1 cellular context compared by ENCODE assay signal in the genomic region with DNA sequence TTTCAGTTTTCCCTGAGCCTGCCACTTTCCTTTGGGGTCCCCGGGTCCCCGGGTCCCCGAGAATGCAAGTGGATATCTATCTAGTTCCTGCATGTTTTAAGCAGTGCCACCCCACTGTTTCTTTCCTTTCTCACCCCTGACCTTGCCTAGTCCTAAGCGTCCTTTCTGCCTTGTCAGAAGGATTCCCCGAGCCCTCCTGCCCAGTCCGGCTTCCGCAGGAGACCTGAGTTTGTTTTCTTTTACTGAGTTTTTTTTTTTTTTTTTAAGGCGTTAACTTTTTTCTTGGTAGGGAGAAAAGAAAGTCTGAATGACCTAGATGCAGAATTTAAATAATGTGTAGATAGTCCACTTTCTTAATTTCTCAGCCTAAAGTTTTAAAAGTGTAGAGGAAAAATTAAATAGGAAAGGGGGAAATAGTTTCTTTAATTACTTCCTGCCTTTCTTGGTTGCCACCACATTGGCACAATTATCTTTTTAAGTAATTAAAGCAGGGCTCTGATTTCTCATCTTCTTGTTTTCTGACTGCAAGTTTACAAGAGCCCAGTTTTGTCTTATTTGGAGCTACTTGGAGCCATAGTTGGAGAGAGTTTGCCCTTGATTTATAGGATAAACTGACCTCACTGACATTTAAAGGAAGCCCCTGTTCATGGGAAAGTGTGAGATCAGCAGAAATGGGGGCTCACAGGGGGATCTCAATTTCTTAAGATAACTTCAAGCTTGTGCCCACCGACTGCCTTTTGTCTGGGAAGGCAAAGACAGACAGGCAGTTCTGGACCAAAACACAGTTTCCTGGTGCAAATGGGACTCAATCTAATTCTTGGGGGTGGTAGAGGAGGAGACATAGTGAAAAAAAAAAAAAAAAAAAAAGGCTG.
TF ChIP-seq lines count a peak whose summit lies in the region.

No MANE protein-coding gene starts in this region.

TF ChIP-seq in K562, 482 proteins besides CTCF, POLR2A, EP300 and RAD21 (continued from another document):
- TF ChIP-seq, protein P1, sequence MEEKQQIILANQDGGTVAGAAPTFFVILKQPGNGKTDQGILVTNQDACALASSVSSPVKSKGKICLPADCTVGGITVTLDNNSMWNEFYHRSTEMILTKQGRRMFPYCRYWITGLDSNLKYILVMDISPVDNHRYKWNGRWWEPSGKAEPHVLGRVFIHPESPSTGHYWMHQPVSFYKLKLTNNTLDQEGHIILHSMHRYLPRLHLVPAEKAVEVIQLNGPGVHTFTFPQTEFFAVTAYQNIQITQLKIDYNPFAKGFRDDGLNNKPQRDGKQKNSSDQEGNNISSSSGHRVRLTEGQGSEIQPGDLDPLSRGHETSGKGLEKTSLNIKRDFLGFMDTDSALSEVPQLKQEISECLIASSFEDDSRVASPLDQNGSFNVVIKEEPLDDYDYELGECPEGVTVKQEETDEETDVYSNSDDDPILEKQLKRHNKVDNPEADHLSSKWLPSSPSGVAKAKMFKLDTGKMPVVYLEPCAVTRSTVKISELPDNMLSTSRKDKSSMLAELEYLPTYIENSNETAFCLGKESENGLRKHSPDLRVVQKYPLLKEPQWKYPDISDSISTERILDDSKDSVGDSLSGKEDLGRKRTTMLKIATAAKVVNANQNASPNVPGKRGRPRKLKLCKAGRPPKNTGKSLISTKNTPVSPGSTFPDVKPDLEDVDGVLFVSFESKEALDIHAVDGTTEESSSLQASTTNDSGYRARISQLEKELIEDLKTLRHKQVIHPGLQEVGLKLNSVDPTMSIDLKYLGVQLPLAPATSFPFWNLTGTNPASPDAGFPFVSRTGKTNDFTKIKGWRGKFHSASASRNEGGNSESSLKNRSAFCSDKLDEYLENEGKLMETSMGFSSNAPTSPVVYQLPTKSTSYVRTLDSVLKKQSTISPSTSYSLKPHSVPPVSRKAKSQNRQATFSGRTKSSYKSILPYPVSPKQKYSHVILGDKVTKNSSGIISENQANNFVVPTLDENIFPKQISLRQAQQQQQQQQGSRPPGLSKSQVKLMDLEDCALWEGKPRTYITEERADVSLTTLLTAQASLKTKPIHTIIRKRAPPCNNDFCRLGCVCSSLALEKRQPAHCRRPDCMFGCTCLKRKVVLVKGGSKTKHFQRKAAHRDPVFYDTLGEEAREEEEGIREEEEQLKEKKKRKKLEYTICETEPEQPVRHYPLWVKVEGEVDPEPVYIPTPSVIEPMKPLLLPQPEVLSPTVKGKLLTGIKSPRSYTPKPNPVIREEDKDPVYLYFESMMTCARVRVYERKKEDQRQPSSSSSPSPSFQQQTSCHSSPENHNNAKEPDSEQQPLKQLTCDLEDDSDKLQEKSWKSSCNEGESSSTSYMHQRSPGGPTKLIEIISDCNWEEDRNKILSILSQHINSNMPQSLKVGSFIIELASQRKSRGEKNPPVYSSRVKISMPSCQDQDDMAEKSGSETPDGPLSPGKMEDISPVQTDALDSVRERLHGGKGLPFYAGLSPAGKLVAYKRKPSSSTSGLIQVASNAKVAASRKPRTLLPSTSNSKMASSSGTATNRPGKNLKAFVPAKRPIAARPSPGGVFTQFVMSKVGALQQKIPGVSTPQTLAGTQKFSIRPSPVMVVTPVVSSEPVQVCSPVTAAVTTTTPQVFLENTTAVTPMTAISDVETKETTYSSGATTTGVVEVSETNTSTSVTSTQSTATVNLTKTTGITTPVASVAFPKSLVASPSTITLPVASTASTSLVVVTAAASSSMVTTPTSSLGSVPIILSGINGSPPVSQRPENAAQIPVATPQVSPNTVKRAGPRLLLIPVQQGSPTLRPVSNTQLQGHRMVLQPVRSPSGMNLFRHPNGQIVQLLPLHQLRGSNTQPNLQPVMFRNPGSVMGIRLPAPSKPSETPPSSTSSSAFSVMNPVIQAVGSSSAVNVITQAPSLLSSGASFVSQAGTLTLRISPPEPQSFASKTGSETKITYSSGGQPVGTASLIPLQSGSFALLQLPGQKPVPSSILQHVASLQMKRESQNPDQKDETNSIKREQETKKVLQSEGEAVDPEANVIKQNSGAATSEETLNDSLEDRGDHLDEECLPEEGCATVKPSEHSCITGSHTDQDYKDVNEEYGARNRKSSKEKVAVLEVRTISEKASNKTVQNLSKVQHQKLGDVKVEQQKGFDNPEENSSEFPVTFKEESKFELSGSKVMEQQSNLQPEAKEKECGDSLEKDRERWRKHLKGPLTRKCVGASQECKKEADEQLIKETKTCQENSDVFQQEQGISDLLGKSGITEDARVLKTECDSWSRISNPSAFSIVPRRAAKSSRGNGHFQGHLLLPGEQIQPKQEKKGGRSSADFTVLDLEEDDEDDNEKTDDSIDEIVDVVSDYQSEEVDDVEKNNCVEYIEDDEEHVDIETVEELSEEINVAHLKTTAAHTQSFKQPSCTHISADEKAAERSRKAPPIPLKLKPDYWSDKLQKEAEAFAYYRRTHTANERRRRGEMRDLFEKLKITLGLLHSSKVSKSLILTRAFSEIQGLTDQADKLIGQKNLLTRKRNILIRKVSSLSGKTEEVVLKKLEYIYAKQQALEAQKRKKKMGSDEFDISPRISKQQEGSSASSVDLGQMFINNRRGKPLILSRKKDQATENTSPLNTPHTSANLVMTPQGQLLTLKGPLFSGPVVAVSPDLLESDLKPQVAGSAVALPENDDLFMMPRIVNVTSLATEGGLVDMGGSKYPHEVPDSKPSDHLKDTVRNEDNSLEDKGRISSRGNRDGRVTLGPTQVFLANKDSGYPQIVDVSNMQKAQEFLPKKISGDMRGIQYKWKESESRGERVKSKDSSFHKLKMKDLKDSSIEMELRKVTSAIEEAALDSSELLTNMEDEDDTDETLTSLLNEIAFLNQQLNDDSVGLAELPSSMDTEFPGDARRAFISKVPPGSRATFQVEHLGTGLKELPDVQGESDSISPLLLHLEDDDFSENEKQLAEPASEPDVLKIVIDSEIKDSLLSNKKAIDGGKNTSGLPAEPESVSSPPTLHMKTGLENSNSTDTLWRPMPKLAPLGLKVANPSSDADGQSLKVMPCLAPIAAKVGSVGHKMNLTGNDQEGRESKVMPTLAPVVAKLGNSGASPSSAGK (IDR thresholded peaks at IDR 0.05), result no peak
- no peak for TF ChIP-seq PRPF4 (IDR thresholded peaks at IDR 0.05; ENCODE audit: insufficient read depth, low read depth, low read length, poor library complexity, severe bottlenecking)
- TF ChIP-seq SIX5 (IDR thresholded peaks at IDR 0.05; ENCODE audit: borderline replicate concordance in 1 of 2, insufficient read depth in 1 of 2, low read depth in 1 of 2, low read length in 2 of 2), result no peak
- TF ChIP-seq NFE2L1 (tag; IDR thresholded peaks at IDR 0.05; ENCODE audit: borderline replicate concordance, low read depth), result no peak
- TF ChIP-seq NFIX (CRISPR knock-in tag; IDR thresholded peaks at IDR 0.05; ENCODE audit: low read depth), result no peak
- TF ChIP-seq PYGO2 (tag; IDR thresholded peaks at IDR 0.05), result no peak
- no peak for TF ChIP-seq EP400 (IDR thresholded peaks at IDR 0.05)
- TF ChIP-seq LEF1 (IDR thresholded peaks at IDR 0.05), result no peak
- TF ChIP-seq CCAR2 (IDR thresholded peaks at IDR 0.05; ENCODE audit: low read depth, low read length), result no peak
- TF ChIP-seq ZNF780A (CRISPR knock-in tag; IDR thresholded peaks at IDR 0.05), result no peak
- TF ChIP-seq, protein P2, sequence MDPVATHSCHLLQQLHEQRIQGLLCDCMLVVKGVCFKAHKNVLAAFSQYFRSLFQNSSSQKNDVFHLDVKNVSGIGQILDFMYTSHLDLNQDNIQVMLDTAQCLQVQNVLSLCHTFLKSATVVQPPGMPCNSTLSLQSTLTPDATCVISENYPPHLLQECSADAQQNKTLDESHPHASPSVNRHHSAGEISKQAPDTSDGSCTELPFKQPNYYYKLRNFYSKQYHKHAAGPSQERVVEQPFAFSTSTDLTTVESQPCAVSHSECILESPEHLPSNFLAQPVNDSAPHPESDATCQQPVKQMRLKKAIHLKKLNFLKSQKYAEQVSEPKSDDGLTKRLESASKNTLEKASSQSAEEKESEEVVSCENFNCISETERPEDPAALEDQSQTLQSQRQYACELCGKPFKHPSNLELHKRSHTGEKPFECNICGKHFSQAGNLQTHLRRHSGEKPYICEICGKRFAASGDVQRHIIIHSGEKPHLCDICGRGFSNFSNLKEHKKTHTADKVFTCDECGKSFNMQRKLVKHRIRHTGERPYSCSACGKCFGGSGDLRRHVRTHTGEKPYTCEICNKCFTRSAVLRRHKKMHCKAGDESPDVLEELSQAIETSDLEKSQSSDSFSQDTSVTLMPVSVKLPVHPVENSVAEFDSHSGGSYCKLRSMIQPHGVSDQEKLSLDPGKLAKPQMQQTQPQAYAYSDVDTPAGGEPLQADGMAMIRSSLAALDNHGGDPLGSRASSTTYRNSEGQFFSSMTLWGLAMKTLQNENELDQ (CRISPR knock-in tag; IDR thresholded peaks at IDR 0.05; ENCODE audit: borderline replicate concordance), result no peak
TF ChIP-seq in K562: peak in this region for 0.
